ENCODE assay signal across 19 cellular contexts in genomic region chr4:71094201-71094600, GRCh38.
"Had no signal": no experiment of that assay in that cellular context is flagged by ENCODE, and none has a peak within 500 bp of the region (broad histone marks: within the 10 kb centered on the region; RNA-seq: fewer than 3 reads in every experiment).

No MANE protein-coding gene starts in this region.

- H3K4me1 ChIP-seq: foreskin keratinocyte, lower lobe of right lung had no signal

- H3K4me2 ChIP-seq: smooth muscle cell had no signal

- DNase-seq: colonic mucosa; dermis blood vessel endothelial cell; effector CD4-positive, alpha-beta T cell; endodermal cell; erythroblast; foreskin keratinocyte; head of caudate nucleus; hippocampal formation; kidney glomerular epithelial cell; lower lobe of right lung; midbrain; naive B cell; psoas muscle; stimulated activated CD4-positive, alpha-beta T cell treated with anti-CD3 and anti-CD28 coated beads, Interleukin-2, amount 100 ng/mL, for 48 hours; stimulated activated naive CD4-positive, alpha-beta T cell treated with Interleukin-2 at 50 U/mL for 16 hours; trophoblast cell had no signal

- H3K27ac Mint-ChIP-seq: endodermal cell, memory B cell, nephron had no signal

- H3K4me3 Mint-ChIP-seq: endodermal cell, memory B cell, naive B cell, nephron had no signal

- ATAC-seq: foreskin keratinocyte, lower lobe of right lung had no signal

- H3K27me3 ChIP-seq: colonic mucosa, foreskin keratinocyte had no signal

- H3K4me1 Mint-ChIP-seq: endodermal cell had no signal

- H3K36me3 ChIP-seq: colonic mucosa, lower lobe of right lung had no signal

- H3K4me3 ChIP-seq: colonic mucosa, lower lobe of right lung, psoas muscle, smooth muscle cell had no signal

- H3K9me3 ChIP-seq: colonic mucosa, lower lobe of right lung, psoas muscle had no signal

- H3K27ac ChIP-seq: colonic mucosa, foreskin keratinocyte, lower lobe of right lung, psoas muscle had no signal
